Comparison of ENCODE assay signal across 11 cellular contexts in the genomic region with DNA sequence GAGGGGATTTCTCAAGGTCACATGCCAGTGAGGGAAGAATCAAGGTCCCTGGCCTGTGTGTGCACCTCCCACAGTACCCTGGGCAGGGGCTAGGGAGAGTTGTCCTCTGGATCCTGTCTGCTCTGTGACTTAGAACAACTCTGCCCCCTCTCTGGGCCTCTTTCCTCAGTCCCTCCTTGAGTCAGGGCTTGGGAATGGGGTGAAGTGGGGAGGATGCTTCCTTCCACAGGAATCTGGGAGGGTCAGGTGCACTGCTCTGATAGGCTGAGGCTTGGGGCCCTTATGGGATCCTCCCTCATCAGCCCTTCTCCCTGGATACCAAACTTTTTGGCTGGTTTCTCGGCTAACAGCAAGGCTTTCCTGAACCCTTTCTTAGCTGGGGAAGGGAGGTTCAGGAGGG. TPM values are rescaled to one million over a fixed set of nuclear protein-coding genes. Genes with fewer than 3 reads are reported as not detected.
DNase-seq lines count a peak whose midpoint lies in the region; ATAC-seq and TF ChIP-seq lines count a peak whose summit lies in the region.
"Had no signal": no experiment of that assay in that cellular context is flagged by ENCODE, and none has a peak within 500 bp of the region (broad histone marks: within the 10 kb centered on the region; RNA-seq: fewer than 3 reads in every experiment).

No MANE protein-coding gene starts in this region.

- TF ChIP-seq CTCF in SK-N-SH (IDR thresholded peaks at IDR 0.05) (no peak), gastroesophageal sphincter (IDR thresholded peaks at IDR 0.05) (no peak), tibial artery (IDR thresholded peaks at IDR 0.05) (no peak), left lung (IDR thresholded peaks at IDR 0.05) (no peak)

- CTCF ChIA-PET in SK-N-SH (lab: Yijun Ruan, JAX) = interaction anchor here (1.3 to 3.7 kb wide), 11 partner anchors 8 to 101 kb away, joined by 5 to 44 read pairs (median 13); a partner anchor contains a TSS

- H3K4me2 ChIP-seq in SK-N-SH = peak overlapping the region; percentile 84

- 100% methylated on average over 1 of the region's 1 CpG for WGBS in SK-N-SH (ENCODE audit: low lambda C conversion rate)
- 60% methylated on average over 1 of the region's 1 CpG; no CpG with 5 or more reads in 1 of the 2 donors for WGBS in gastroesophageal sphincter (ENCODE audit: low coverage in 1 of 2), 2 donors

- no peaks in the 10 kb centered on the region for H3K9me2 ChIP-seq in SK-N-SH

- no peaks in the 10 kb centered on the region; the same call in 1 of the 2 replicates for H4K20me1 ChIP-seq in SK-N-SH (ENCODE audit: insufficient read depth)

- H3F3A ChIP-seq in SK-N-SH (replicated peaks; ENCODE audit: insufficient read depth) = peaks cover 18% of the 10 kb centered on the region

- H3K36me3 ChIP-seq in SK-N-SH (replicated peaks in 1 of 2; ENCODE audit: control insufficient read depth in 1 of 2, insufficient read depth in 2 of 2, low read length in 1 of 2) (no peaks in the 10 kb centered on the region), gastroesophageal sphincter (no peaks in the 10 kb centered on the region), tibial artery (no peaks in the 10 kb centered on the region), left lung (no peaks in the 10 kb centered on the region)

- TF ChIP-seq EP300 in SK-N-SH (IDR thresholded peaks at IDR 0.05; ENCODE audit: borderline replicate concordance in 1 of 2, low read depth in 1 of 2, low read length in 1 of 2) (no peak), gastroesophageal sphincter (IDR thresholded peaks at IDR 0.05) (no peak)

- H3K27ac ChIP-seq in SK-N-SH (ENCODE audit: low read depth in 2 of 2, low read length in 1 of 2) (no peak overlapping the region), gastroesophageal sphincter (peak overlapping the region in 3 of 4 donors; percentile 90 to 93 (median 93)), tibial artery (peak overlapping the region; percentile 30 to 52), left lung (no peak overlapping the region)

- no peaks in the 10 kb centered on the region for H3K27me3 ChIP-seq in SK-N-SH (ENCODE audit: insufficient read depth)
- peaks cover 28% of the 10 kb centered on the region for H3K27me3 ChIP-seq in gastroesophageal sphincter
- peaks cover 0 to 18% of the 10 kb centered on the region in 2 donors for H3K27me3 ChIP-seq in tibial artery
- H3K27me3 ChIP-seq in left lung = peaks cover 15 to 63% of the 10 kb centered on the region in 2 donors

- no peaks in the 10 kb centered on the region for H3K9me3 ChIP-seq in SK-N-SH
- no peaks in the 10 kb centered on the region for H3K9me3 ChIP-seq in gastroesophageal sphincter
- H3K9me3 ChIP-seq in tibial artery = no peaks in the 10 kb centered on the region
- no peaks in the 10 kb centered on the region for H3K9me3 ChIP-seq in left lung

- H3K4me3 ChIP-seq in SK-N-SH (ENCODE audit: low read depth in 2 of 2, low read length in 1 of 2) = no peak overlapping the region
- peak overlapping the region in 1 of 2 donors; percentile 4 for H3K4me3 ChIP-seq in gastroesophageal sphincter
- no peak overlapping the region for H3K4me3 ChIP-seq in tibial artery
- peak overlapping the region in 1 of 2 donors; percentile 62 for H3K4me3 ChIP-seq in left lung

- TF ChIP-seq POLR2A in gastroesophageal sphincter (IDR thresholded peaks at IDR 0.05) = no peak

- TF ChIP-seq RAD21 in SK-N-SH (IDR thresholded peaks at IDR 0.05; ENCODE audit: low read length) = no peak

- H3K4me1 ChIP-seq in SK-N-SH (ENCODE audit: control insufficient read depth in 1 of 2, insufficient read depth in 2 of 2, low read depth in 1 of 2, low read length in 1 of 2) (peaks cover 12 to 26% of the 10 kb centered on the region in 2 experiments; a peak in 3 of 4 replicates), gastroesophageal sphincter (peaks cover 18 to 79% (median 30%) of the 10 kb centered on the region in 3 donors), tibial artery (peaks cover 0 to 76% (median 59%) of the 10 kb centered on the region in 4 donors), left lung (peaks cover 16 to 65% of the 10 kb centered on the region in 2 donors)

- intact Hi-C loops in tibial artery (cut with DNase I; ENCODE audit: low total_unique reads) (loop anchor here (2.0 to 5.0 kb wide), 2 partner anchors 36 to 101 kb away; no protein-coding TSS in a partner anchor), left lung (cut with DNase I) (loop anchor here in 1 of 2 donors (5.0 kb wide), 1 partner anchor 101 kb away; no protein-coding TSS in a partner anchor)

- H3K79me2 ChIP-seq in SK-N-SH (ENCODE audit: insufficient read depth) = peaks cover 5% of the 10 kb centered on the region

- H3K9ac ChIP-seq in SK-N-SH = no peak overlapping the region

- DNase-seq in SK-N-SH = no peak
- DNase-seq in amniotic epithelial cell (ENCODE audit: low read depth) = peak; percentile 70
- no peak for DNase-seq in tibial artery
- no peak for DNase-seq in GOT3 (lab: John Stamatoyannopoulos, UW)
- DNase-seq in left lung = no peak
- DNase-seq: 8988T, NCI-H187 treated with DMSO at 0.1 percent for 48 hours had no signal

- POLR2A ChIA-PET in SK-N-SH (lab: Yijun Ruan, JAX) = no interaction called here

- ATAC-seq in SK-N-SH treated with all-trans-retinoic acid at 6 μM for 48 hours (no peak), gastroesophageal sphincter (no peak), HG03442 (IDR thresholded peaks at IDR 0.05; ENCODE audit: unreplicated experiment) (no peak), left lung (no peak)

- H2AFZ ChIP-seq in SK-N-SH (ENCODE audit: low read depth) = no peak overlapping the region

TF ChIP-seq in SK-N-SH, 30 proteins besides CTCF, POLR2A, EP300 and RAD21:
- TF ChIP-seq GABPA (IDR thresholded peaks at IDR 0.05; ENCODE audit: low read depth) = no peak
- no peak for TF ChIP-seq POLR2AphosphoS5 (IDR thresholded peaks at IDR 0.05; ENCODE audit: low read depth, low read length)
- TF ChIP-seq FOXJ3 (CRISPR knock-in tag; IDR thresholded peaks at IDR 0.05) = no peak
- no peak for TF ChIP-seq JUND (IDR thresholded peaks at IDR 0.05)
- no peak for TF ChIP-seq GATA2 (CRISPR knock-in tag; IDR thresholded peaks at IDR 0.05)
- TF ChIP-seq, protein P1, sequence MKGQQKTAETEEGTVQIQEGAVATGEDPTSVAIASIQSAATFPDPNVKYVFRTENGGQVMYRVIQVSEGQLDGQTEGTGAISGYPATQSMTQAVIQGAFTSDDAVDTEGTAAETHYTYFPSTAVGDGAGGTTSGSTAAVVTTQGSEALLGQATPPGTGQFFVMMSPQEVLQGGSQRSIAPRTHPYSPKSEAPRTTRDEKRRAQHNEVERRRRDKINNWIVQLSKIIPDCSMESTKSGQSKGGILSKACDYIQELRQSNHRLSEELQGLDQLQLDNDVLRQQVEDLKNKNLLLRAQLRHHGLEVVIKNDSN (IDR thresholded peaks at IDR 0.05; ENCODE audit: borderline replicate concordance, low read depth) = no peak
- no peak for TF ChIP-seq TAF1 (IDR thresholded peaks at IDR 0.05; ENCODE audit: borderline replicate concordance, low read depth, low read length)

TF ChIP-seq in SK-N-SH treated with all-trans-retinoic acid at 6 μM for 48 hours, 23 proteins besides CTCF, POLR2A, EP300 and RAD21:
- no peak for TF ChIP-seq ARNTL (CRISPR knock-in tag; IDR thresholded peaks at IDR 0.05; ENCODE audit: borderline replicate concordance, low read depth)
- TF ChIP-seq ZNF8 (CRISPR knock-in tag; IDR thresholded peaks at IDR 0.05) = no peak
- TF ChIP-seq CSDC2 (CRISPR knock-in tag; IDR thresholded peaks at IDR 0.05) = no peak
- TF ChIP-seq TOX (CRISPR knock-in tag; IDR thresholded peaks at IDR 0.05; ENCODE audit: borderline replicate concordance) = no peak

RNA-seq across cellular contexts. Expression of a gene that starts 2.5 kb away (rescaled TPM):
- 8.8 and 11.6 TPM in 2 replicates for polyA plus RNA-seq in SK-N-SH (2012; rRNA removed)
- polyA plus RNA-seq in SK-N-SH (2012; cell fraction: cytosol; rRNA removed) = 8.5 and 11.5 TPM in 2 replicates
- 5.7 and 6.1 TPM in 2 replicates for polyA plus RNA-seq in SK-N-SH (2012; cell fraction: nucleus; rRNA removed)
- 10 to 100 TPM; 15.9 to 48.4 (median 38.8) TPM for total RNA-seq in gastroesophageal sphincter
- total RNA-seq in left lung = 10 to 100 TPM; 23.4 to 27.7 TPM

RNA-seq across cellular contexts. Expression of a gene that starts 16.6 kb away (rescaled TPM):
- polyA plus RNA-seq in SK-N-SH (2012; rRNA removed) = 0.78 and 1.2 TPM in 2 replicates
- polyA plus RNA-seq in SK-N-SH (2012; cell fraction: cytosol; rRNA removed) = 0.71 and 1.2 TPM in 2 replicates
- 0.63 and 0.79 TPM in 2 replicates for polyA plus RNA-seq in SK-N-SH (2012; cell fraction: nucleus; rRNA removed)
- total RNA-seq in gastroesophageal sphincter = 100 to 1,000 TPM in 3 of 4 donors, 10 to 100 TPM in 1; 89.9 to 284 (median 166) TPM
- 10 to 100 TPM; 22.9 to 27.3 TPM for total RNA-seq in left lung

RNA-seq across cellular contexts. Expression of a gene that starts 35.8 kb away (rescaled TPM):
- not detected in 2 replicates for polyA plus RNA-seq in SK-N-SH (2012; rRNA removed)
- not detected in 2 replicates for polyA plus RNA-seq in SK-N-SH (2012; cell fraction: cytosol; rRNA removed)
- not detected in 2 replicates for polyA plus RNA-seq in SK-N-SH (2012; cell fraction: nucleus; rRNA removed)
- total RNA-seq in gastroesophageal sphincter (1 to 10 TPM in 1 of 4 donors, not detected in 3; 2.3 TPM), left lung (10 to 100 TPM in 1 of 2 donors, 1 to 10 TPM in 1; 8.6 to 12.1 TPM)
- total RNA-seq: dermis microvascular lymphatic vessel endothelial cell had no signal

Comparison
In these comparisons a context has a peak if more than half of its experiments do, and no peak if none do; other contexts are left out.
1. H3K27ac ChIP-seq: peak in gastroesophageal sphincter (3 of 4) and tibial artery (2 of 2); none in SK-N-SH (0 of 2) and left lung (0 of 2).